17 cellular contexts compared by ENCODE assay signal in the genomic region with DNA sequence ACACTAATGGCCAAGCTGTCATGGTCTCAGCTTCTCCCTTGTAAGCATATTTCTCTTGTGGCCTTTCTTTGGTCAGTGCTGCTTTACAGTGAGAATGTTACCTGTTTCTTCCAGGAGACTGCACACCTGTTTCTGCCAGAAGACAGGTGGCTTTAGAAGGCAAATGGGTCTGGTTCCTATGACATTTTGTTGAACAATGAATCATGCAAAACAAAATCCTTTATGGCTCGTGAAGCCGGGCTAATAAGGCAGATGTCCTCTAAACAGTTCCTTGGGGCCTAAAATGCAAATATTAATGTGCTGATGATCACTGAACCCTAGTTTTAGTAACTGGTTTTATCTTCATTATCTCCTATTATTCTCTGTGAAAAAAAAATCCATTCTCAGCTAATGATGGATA.
A peak's percentile ranks its signal among the peaks of the same experiment; 100 is the strongest.
DNase-seq lines count a peak whose midpoint lies in the region; ATAC-seq and TF ChIP-seq lines count a peak whose summit lies in the region.
"Had no signal": no experiment of that assay in that cellular context is flagged by ENCODE, and none has a peak within 500 bp of the region (broad histone marks: within the 10 kb centered on the region; RNA-seq: fewer than 3 reads in every experiment).

No MANE protein-coding gene starts in this region.

- H3K9me3 ChIP-seq in Karpas-422 (ENCODE audit: low read length) = no peaks in the 10 kb centered on the region
- H3K9me3 ChIP-seq in gastroesophageal sphincter = no peaks in the 10 kb centered on the region
- H3K9me3 ChIP-seq: BLaER1, Caco-2 had no signal

- TF ChIP-seq POLR2A in gastroesophageal sphincter (IDR thresholded peaks at IDR 0.05) = no peak

- H3K36me3 ChIP-seq in Karpas-422 (ENCODE audit: insufficient read depth, low read length) (peaks cover 34% of the 10 kb centered on the region), gastroesophageal sphincter (no peaks in the 10 kb centered on the region)
- H3K36me3 ChIP-seq: BLaER1 had no signal

- no peaks in the 10 kb centered on the region for H4K20me1 ChIP-seq in Karpas-422 (ENCODE audit: insufficient read depth, low read depth, low read length)
- H4K20me1 ChIP-seq: BLaER1 had no signal

- 82% methylated on average over 2 of the region's 2 CpGs; no CpG with 5 or more reads in 1 of the 2 donors for WGBS in gastroesophageal sphincter (ENCODE audit: low coverage in 1 of 2), 2 donors

- no peak for TF ChIP-seq EP300 in gastroesophageal sphincter (IDR thresholded peaks at IDR 0.05)

- H3K4me3 ChIP-seq in Karpas-422 (ENCODE audit: low read length) (peak overlapping the region; percentile 41), gastroesophageal sphincter (no peak overlapping the region)
- H3K4me3 ChIP-seq: BLaER1, GM23248 had no signal

- H3K27me3 ChIP-seq in Karpas-422 (ENCODE audit: low read length) = no peaks in the 10 kb centered on the region
- no peaks in the 10 kb centered on the region for H3K27me3 ChIP-seq in gastroesophageal sphincter
- H3K27me3 ChIP-seq: BLaER1 had no signal

- H3K4me2 ChIP-seq in Karpas-422 (ENCODE audit: low read depth, low read length, poor library complexity, severe bottlenecking) = peak overlapping the region; percentile 76
- H3K4me2 ChIP-seq: BLaER1 had no signal

- peaks cover 48% of the 10 kb centered on the region for H3K79me2 ChIP-seq in Karpas-422 (ENCODE audit: low read length)

- H3K9me2 ChIP-seq in Karpas-422 (replicated peaks; ENCODE audit: insufficient read depth, low read length) = no peaks in the 10 kb centered on the region

- no peak for ATAC-seq in gastroesophageal sphincter
- ATAC-seq: CD8-positive, alpha-beta T cell had no signal

- H3K9ac ChIP-seq in Karpas-422 (ENCODE audit: low read length) = peak overlapping the region; percentile 75
- H3K9ac ChIP-seq: BLaER1, GM23248 had no signal

- H3K4me1 ChIP-seq in Karpas-422 (ENCODE audit: low read length) = peaks cover 100% of the 10 kb centered on the region
- H3K4me1 ChIP-seq in gastroesophageal sphincter = no peaks in the 10 kb centered on the region
- H3K4me1 ChIP-seq: BLaER1, Caco-2 had no signal

- no peak overlapping the region for H2AFZ ChIP-seq in Karpas-422 (ENCODE audit: low read length)
- H2AFZ ChIP-seq: GM23248 had no signal

- peak; percentile 30 for DNase-seq in NCI-H146 (lab: John Stamatoyannopoulos, UW)
- no peak for DNase-seq in NCI-H146 treated with DMSO at 0.1 percent for 48 hours (lab: John Stamatoyannopoulos, UW; ENCODE audit: unreplicated experiment)
- DNase-seq in Karpas-422 = peak; percentile 97
- DNase-seq in NCI-H526 treated with DMSO at 0.1 percent for 48 hours (lab: John Stamatoyannopoulos, UW) = peak; percentile 95
- DNase-seq in superior temporal gyrus (ENCODE audit: extremely low spot score) = no peak
- DNase-seq: Caco-2; CD4-positive, CD25-positive, alpha-beta regulatory T cell; CD8-positive, alpha-beta T cell; DMS153; DND-41; GM23248; H7; HCEC 1CT had no signal

- H3K27ac ChIP-seq in Karpas-422 (ENCODE audit: low read length) (peak overlapping the region; percentile 99), gastroesophageal sphincter (no peak overlapping the region)
- H3K27ac ChIP-seq: 22Rv1, BLaER1, C4-2B, GM23248 had no signal

- no peak for TF ChIP-seq CTCF in gastroesophageal sphincter (IDR thresholded peaks at IDR 0.05)

Comparison
In these comparisons a context has a peak if more than half of its experiments do, and no peak if none do; other contexts are left out.
1. DNase-seq: peak in NCI-H146 (single experiment), Karpas-422 (single experiment) and NCI-H526 treated with DMSO at 0.1 percent for 48 hours (single experiment); none in NCI-H146 treated with DMSO at 0.1 percent for 48 hours (single experiment) and superior temporal gyrus (single experiment).